ENCODE assay signal across 26 cellular contexts in genomic region chr3:101735833-101736232, GRCh38.
"Had no signal": no experiment of that assay in that cellular context is flagged by ENCODE, and none has a peak within 500 bp of the region (broad histone marks: within the 10 kb centered on the region; RNA-seq: fewer than 3 reads in every experiment).

No MANE protein-coding gene starts in this region.

- H3K27me3 ChIP-seq: neural progenitor cell, ovary, testis, thyroid gland, transverse colon, upper lobe of left lung, vagina had no signal

- H3K27ac ChIP-seq: left ventricle myocardium inferior, neural progenitor cell, ovary, skin epidermis, testis, thyroid gland, transverse colon, upper lobe of left lung, vagina had no signal

- ATAC-seq: natural killer cell; right cardiac atrium; sciatic nerve; stimulated activated effector memory CD8-positive, alpha-beta T cell treated with anti-CD3 and anti-CD28 coated beads, Interleukin-12 subunit alpha, Interleukin-12 subunit beta, amount 100 ng/mL, for 72 hours had no signal

- H3K4me1 Mint-ChIP-seq: immature natural killer cell; mesothelial cell of epicardium; natural killer cell; nephron progenitor cell; neural progenitor cell; stimulated activated effector memory CD8-positive, alpha-beta T cell treated with anti-CD3 and anti-CD28 coated beads, Interleukin-12 subunit alpha, Interleukin-12 subunit beta, amount 100 ng/mL, for 72 hours had no signal

- H3K4me3 ChIP-seq: left ventricle myocardium inferior, lung, neural progenitor cell, ovary, skin epidermis, testis, thyroid gland, transverse colon, upper lobe of left lung, vagina had no signal

- H3K27me3 Mint-ChIP-seq: naive B cell; progenitor cell of endocrine pancreas; stimulated activated naive CD8-positive, alpha-beta T cell treated with anti-CD3 and anti-CD28 coated beads, Interleukin-15, Interleukin-2, amounts not matched to agents 100 ng/mL and 50 ng/mL, for 24 hours had no signal

- H3K9me3 Mint-ChIP-seq: immature natural killer cell; naive B cell; natural killer cell; stimulated activated effector memory CD8-positive, alpha-beta T cell treated with anti-CD3 and anti-CD28 coated beads, Interleukin-12 subunit alpha, Interleukin-12 subunit beta, amount 100 ng/mL, for 72 hours; stimulated activated naive CD8-positive, alpha-beta T cell treated with anti-CD3 and anti-CD28 coated beads, Interleukin-15, Interleukin-2, amounts not matched to agents 100 ng/mL and 50 ng/mL, for 24 hours had no signal

- DNase-seq: hippocampal formation; immature natural killer cell; kidney; left ventricle myocardium inferior; mesendoderm; naive B cell; natural killer cell; nephron progenitor cell; ovary; right cardiac atrium; stimulated activated CD4-positive, alpha-beta T cell treated with anti-CD3 and anti-CD28 coated beads, Interleukin-12 subunit alpha, Interleukin-12 subunit beta, amount 100 ng/mL, for 4 hours; stimulated activated CD4-positive, alpha-beta T cell treated with anti-CD3 and anti-CD28 coated beads, Interleukin-4, amount 100 ng/mL, for 24 hours; stimulated activated naive CD4-positive, alpha-beta T cell; testis; thyroid gland; transverse colon; upper lobe of left lung had no signal

- H3K27ac Mint-ChIP-seq: immature natural killer cell; mesothelial cell of epicardium; naive B cell; natural killer cell; nephron progenitor cell; neural progenitor cell; progenitor cell of endocrine pancreas; stimulated activated naive CD8-positive, alpha-beta T cell treated with anti-CD3 and anti-CD28 coated beads, Interleukin-15, Interleukin-2, amounts not matched to agents 100 ng/mL and 50 ng/mL, for 24 hours had no signal

- H3K4me3 Mint-ChIP-seq: immature natural killer cell; mesothelial cell of epicardium; natural killer cell; nephron progenitor cell; neural progenitor cell; stimulated activated effector memory CD8-positive, alpha-beta T cell treated with anti-CD3 and anti-CD28 coated beads, Interleukin-12 subunit alpha, Interleukin-12 subunit beta, amount 100 ng/mL, for 72 hours; stimulated activated naive CD8-positive, alpha-beta T cell treated with anti-CD3 and anti-CD28 coated beads, Interleukin-15, Interleukin-2, amounts not matched to agents 100 ng/mL and 50 ng/mL, for 24 hours had no signal
